8 cellular contexts compared by ENCODE assay signal in genomic region chr19:7652061-7652641, GRCh38. TPM values are rescaled to one million over a fixed set of nuclear protein-coding genes. Genes with fewer than 3 reads are reported as not detected.
DNase-seq lines count a peak whose midpoint lies in the region; ATAC-seq and TF ChIP-seq lines count a peak whose summit lies in the region.

No MANE protein-coding gene starts in this region.

- TF ChIP-seq CTCF in lower leg skin (IDR thresholded peaks at IDR 0.05), result peak in 1 of 3 donors; percentile 97

- DNase-seq in C1 segment of cervical spinal cord (lab: John Stamatoyannopoulos, UW) (peak; percentile 3 to 80 (median 53)), NCI-H748 treated with DMSO at 0.1 percent for 48 hours (lab: John Stamatoyannopoulos, UW) (peak; percentile 46), dermis blood vessel endothelial cell (peak; percentile 76), lower leg skin (ENCODE audit: low spot score in 2 of 2) (peak; percentile 76 to 97)
- peak; percentile 87 to 90 for DNase-seq in activated CD4-positive, alpha-beta T cell treated with anti-CD3 and anti-CD28 coated beads, Interleukin-2, amount 50 U/mL, for 48 hours
- peak; percentile 78 to 84 for DNase-seq in stimulated activated CD4-positive, alpha-beta T cell treated with anti-CD3 and anti-CD28 coated beads, Interleukin-4, amount 100 ng/mL, for 4 hours

- H3K4me3 ChIP-seq in lower leg skin (ENCODE audit: low read depth, poor library complexity, severe bottlenecking), result no peak overlapping the region

- intact Hi-C loops in lower leg skin (cut with DNase I; ENCODE audit: low total_unique reads), result no loop called here

- ATAC-seq in HG03342 (IDR thresholded peaks at IDR 0.05; ENCODE audit: unreplicated experiment) (peak; percentile 48), HG03460 (IDR thresholded peaks at IDR 0.05; ENCODE audit: unreplicated experiment) (no peak)

- WGBS in lower leg skin, 2 donors, result 6% methylated on average over 28 of the region's 28 CpGs

- TF ChIP-seq POLR2A in lower leg skin (IDR thresholded peaks at IDR 0.05), result no peak

RNA-seq across cellular contexts. Expression of gene STXBP2, which starts 15.2 kb away (rescaled TPM):
- total RNA-seq in dermis blood vessel endothelial cell (30.8 and 67.1 TPM in 2 replicates), lower leg skin (100 to 1,000 TPM in 1 of 4 donors, 10 to 100 TPM in 3; 43.8 to 109 (median 69.9) TPM)

RNA-seq across cellular contexts. Expression of gene RETN, which starts 16.7 kb away (rescaled TPM):
- total RNA-seq in dermis blood vessel endothelial cell, result not detected in 2 replicates
- total RNA-seq in lower leg skin, result not detected

RNA-seq across cellular contexts. Expression of gene PCP2, which starts 18.6 kb away (rescaled TPM):
- total RNA-seq in dermis blood vessel endothelial cell, result not detected in 2 replicates
- total RNA-seq in lower leg skin, result 1 to 10 TPM in 3 of 4 donors, not detected in 1; 1.1 to 6.5 (median 4.2) TPM

RNA-seq across cellular contexts. Expression of gene PET100, which starts 22.6 kb away (rescaled TPM):
- 12.7 and 24.7 TPM in 2 replicates for total RNA-seq in dermis blood vessel endothelial cell
- total RNA-seq in lower leg skin, result 100 to 1,000 TPM in 1 of 4 donors, 10 to 100 TPM in 2, 1 to 10 TPM in 1; 9.0 to 267 (median 19.1) TPM

RNA-seq across cellular contexts. Expression of gene XAB2, which starts 22.8 kb away (rescaled TPM):
- 25.2 and 52.9 TPM in 2 replicates for total RNA-seq in dermis blood vessel endothelial cell
- 10 to 100 TPM; 55.9 to 99.1 (median 67.7) TPM for total RNA-seq in lower leg skin
